ENCODE assay signal across 7 cellular contexts in genomic region chr4:183132081-183132480, GRCh38.
"Had no signal": no experiment of that assay in that cellular context is flagged by ENCODE, and none has a peak within 500 bp of the region (broad histone marks: within the 10 kb centered on the region; RNA-seq: fewer than 3 reads in every experiment).

No MANE protein-coding gene starts in this region.

- H3K27ac Mint-ChIP-seq: HFFc6 had no signal

- DNase-seq: GM23248, GOT3, H7, HFFc6, IMR-90 had no signal

- H3K4me3 Mint-ChIP-seq: HFFc6 had no signal

- FAIRE-seq: HTR-8/SVneo, K562 had no signal

- H3K9me3 Mint-ChIP-seq: HFFc6 had no signal
